ENCODE assay signal across 13 cellular contexts in genomic region chr1:27716262-27716895, GRCh38. TPM values are rescaled to one million over a fixed set of nuclear protein-coding genes. Genes with fewer than 3 reads are reported as not detected.
DNase-seq lines count a peak whose midpoint lies in the region; ATAC-seq and TF ChIP-seq lines count a peak whose summit lies in the region.
"Had no signal": no experiment of that assay in that cellular context is flagged by ENCODE, and none has a peak within 500 bp of the region (broad histone marks: within the 10 kb centered on the region; RNA-seq: fewer than 3 reads in every experiment).

No MANE protein-coding gene starts in this region.

- H4K91ac ChIP-seq in trophoblast cell (ENCODE audit: low read depth, low read length), result no peak overlapping the region

- H3K4me2 ChIP-seq in DND-41 (ENCODE audit: insufficient read depth, low read length) (no peak overlapping the region), trophoblast cell (ENCODE audit: low read length) (no peak overlapping the region)

- no CpG with 5 or more reads among the region's 2 CpGs for WGBS in trophoblast cell (ENCODE audit: extremely low coverage, insufficient coverage, insufficient read length)

- no peak overlapping the region for H4K12ac ChIP-seq in trophoblast cell (ENCODE audit: low read depth, low read length)

- H4K8ac ChIP-seq in trophoblast cell (ENCODE audit: low read depth, low read length), result no peak overlapping the region

- H2AK5ac ChIP-seq in trophoblast cell (ENCODE audit: low read length), result no peak overlapping the region

- H2BK120ac ChIP-seq in trophoblast cell (ENCODE audit: insufficient read depth, low read length, poor library complexity), result no peak overlapping the region

- H4K20me1 ChIP-seq in DND-41 (ENCODE audit: insufficient read depth, low read length), result no peaks in the 10 kb centered on the region

- H3K9me3 ChIP-seq in DND-41 (ENCODE audit: insufficient read depth, low read length, severe bottlenecking), result no peaks in the 10 kb centered on the region
- H3K9me3 ChIP-seq in HEK293 (ENCODE audit: control insufficient read depth, insufficient read depth, low read depth, low read length), result no peaks in the 10 kb centered on the region
- H3K9me3 ChIP-seq in trophoblast cell (ENCODE audit: insufficient read depth, low read depth, low read length), result no peaks in the 10 kb centered on the region

- ATAC-seq in DND-41 (ENCODE audit: insufficient read depth, low read depth) (no peak), foreskin keratinocyte (no peak)

- H3K27ac ChIP-seq in DND-41 (ENCODE audit: low read length) (no peak overlapping the region), HEK293 (ENCODE audit: extremely low read depth, low read depth, low read length) (no peak overlapping the region), trophoblast cell (ENCODE audit: low read depth, low read length) (no peak overlapping the region), foreskin keratinocyte (no peak overlapping the region)

- TF ChIP-seq CTCF in DND-41 (IDR thresholded peaks at IDR 0.05; ENCODE audit: borderline replicate concordance, extremely low read depth, low read length, poor library complexity, severe bottlenecking) (no peak), HEK293 (tag by site-specific recombination; IDR thresholded peaks at IDR 0.05) (no peak), foreskin keratinocyte (conservative IDR thresholded peaks at IDR 0.05) (no peak)

- peaks cover 32% of the 10 kb centered on the region for H3K4me1 ChIP-seq in DND-41 (ENCODE audit: insufficient read depth, low read length)
- no peaks in the 10 kb centered on the region for H3K4me1 ChIP-seq in HEK293 (ENCODE audit: control insufficient read depth, insufficient read depth, low read length)
- peaks cover 0 to 6% of the 10 kb centered on the region in 2 experiments for H3K4me1 ChIP-seq in trophoblast cell (ENCODE audit: control insufficient read depth in 1 of 2, insufficient read depth in 2 of 2, low read length in 2 of 2)
- H3K4me1 ChIP-seq in foreskin keratinocyte, result peaks cover 8% of the 10 kb centered on the region
- H3K4me1 ChIP-seq: HAP-1 had no signal

- no peak for DNase-seq in DND-41
- peak; percentile 22 to 69 for DNase-seq in trophoblast cell
- DNase-seq in EL, result no peak
- DNase-seq in foreskin keratinocyte, result no peak
- DNase-seq in GDM1 (lab: John Stamatoyannopoulos, UW), result no peak
- DNase-seq: C1 segment of cervical spinal cord; Calu3; CD4-positive, alpha-beta memory T cell; COR-L47; DMS53; GOT3 had no signal

- H2BK5ac ChIP-seq in trophoblast cell (ENCODE audit: low read depth, low read length, poor library complexity), result no peak overlapping the region

- H3K9ac ChIP-seq in DND-41 (ENCODE audit: low read depth, low read length), result no peak overlapping the region
- H3K9ac ChIP-seq in trophoblast cell (ENCODE audit: low read length), result no peak overlapping the region

- H3K79me2 ChIP-seq in DND-41 (ENCODE audit: insufficient read depth, low read length) (no peaks in the 10 kb centered on the region), trophoblast cell (ENCODE audit: control insufficient read depth, insufficient read depth, low read length, poor library complexity) (no peaks in the 10 kb centered on the region)

- CTCF ChIA-PET in HEK293 (lab: Yijun Ruan, JAX), result no interaction called here

- H3K18ac ChIP-seq in trophoblast cell (ENCODE audit: low read length), result no peak overlapping the region

- H3K4me3 ChIP-seq in DND-41 (ENCODE audit: low read depth in 1 of 2, low read length in 2 of 2), result no peak overlapping the region
- no peak overlapping the region for H3K4me3 ChIP-seq in HEK293 (ENCODE audit: low read depth, low read length)
- H3K4me3 ChIP-seq in trophoblast cell (ENCODE audit: low read depth, low read length), result no peak overlapping the region
- H3K4me3 ChIP-seq: HAP-1 had no signal

- no peak overlapping the region for H2BK12ac ChIP-seq in trophoblast cell (ENCODE audit: low read length)

- 0 out of 2 replicates have a peak overlapping the region, but pooled peaks have one; percentile 0 for H2AFZ ChIP-seq in DND-41 (ENCODE audit: low read depth, low read length)
- H2AFZ ChIP-seq in trophoblast cell (ENCODE audit: insufficient read depth, low read length, poor library complexity), result no peak overlapping the region

- no peak overlapping the region for H3K4ac ChIP-seq in trophoblast cell (ENCODE audit: low read depth, low read length)

- POLR2A ChIA-PET in HEK293 (lab: Yijun Ruan, JAX), result no interaction called here

- no peaks in the 10 kb centered on the region for H3K36me3 ChIP-seq in DND-41 (ENCODE audit: insufficient read depth, low read length)
- H3K36me3 ChIP-seq in HEK293 (ENCODE audit: control insufficient read depth in 2 of 2, insufficient read depth in 1 of 2, low read length in 2 of 2), result no peaks in the 10 kb centered on the region
- H3K36me3 ChIP-seq in trophoblast cell (ENCODE audit: control insufficient read depth in 1 of 2, insufficient read depth in 2 of 2, low read length in 2 of 2), result no peaks in the 10 kb centered on the region
- H3K36me3 ChIP-seq: HAP-1 had no signal

- H3K14ac ChIP-seq in trophoblast cell (ENCODE audit: low read length), result no peak overlapping the region

- H3K27me3 ChIP-seq in DND-41 (ENCODE audit: insufficient read depth, low read length, poor library complexity) (no peaks in the 10 kb centered on the region), trophoblast cell (ENCODE audit: insufficient read depth, low read length) (no peaks in the 10 kb centered on the region), foreskin keratinocyte (no peaks in the 10 kb centered on the region)

- H3K79me1 ChIP-seq in trophoblast cell (ENCODE audit: low read length), result peaks cover 4% of the 10 kb centered on the region

- H3K23ac ChIP-seq in trophoblast cell (ENCODE audit: low read length), result no peak overlapping the region

TF ChIP-seq in HEK293, 187 proteins besides CTCF, POLR2A, EP300 and RAD21:
- TF ChIP-seq ZSCAN18 (tag by site-specific recombination; IDR thresholded peaks at IDR 0.05) (no peak), ZBTB8A (tag by site-specific recombination; IDR thresholded peaks at IDR 0.05) (no peak), ZNF561 (tag by site-specific recombination; IDR thresholded peaks at IDR 0.05; ENCODE audit: borderline replicate concordance) (no peak), HOXC10 (CRISPR knock-in tag; IDR thresholded peaks at IDR 0.05) (no peak), ZSCAN4 (tag by site-specific recombination; IDR thresholded peaks at IDR 0.05) (no peak), MEIS1 (CRISPR knock-in tag; IDR thresholded peaks at IDR 0.05; ENCODE audit: borderline replicate concordance) (no peak), SETDB1 (IDR thresholded peaks at IDR 0.05; ENCODE audit: insufficient read length, low read length) (peak; percentile 90)

RNA-seq across cellular contexts. Expression of gene FAM76A, which starts 9.4 kb away (rescaled TPM):
- polyA plus RNA-seq in trophoblast cell (2013), result 14.8 and 16.1 TPM in 2 replicates
- total RNA-seq in foreskin keratinocyte, result 12.2 and 12.9 TPM in 2 replicates
- 4.4 and 5.6 TPM in 2 replicates for polyA plus RNA-seq in foreskin keratinocyte

RNA-seq across cellular contexts. Expression of gene IFI6, which starts 44.4 kb away (rescaled TPM):
- polyA plus RNA-seq in trophoblast cell (2013), result 107 and 108 TPM in 2 replicates
- total RNA-seq in foreskin keratinocyte, result 797 and 1,066 TPM in 2 replicates
- polyA plus RNA-seq in foreskin keratinocyte, result 1,018 and 1,394 TPM in 2 replicates

RNA-seq across cellular contexts. Expression of gene STX12, which starts 56.6 kb away (rescaled TPM):
- polyA plus RNA-seq in trophoblast cell (2013), result 30.3 and 35.6 TPM in 2 replicates
- 21.0 and 22.5 TPM in 2 replicates for total RNA-seq in foreskin keratinocyte
- polyA plus RNA-seq in foreskin keratinocyte, result 10.2 and 11.6 TPM in 2 replicates

Comparison
In these comparisons a context has a peak if more than half of its experiments do, and no peak if none do; other contexts are left out.
1. DNase-seq: peak in trophoblast cell (2 of 2); none in DND-41 (single experiment), EL (single experiment), foreskin keratinocyte (0 of 2) and GDM1 (single experiment).